Comparison of ENCODE assay signal across 20 cellular contexts in the genomic region with DNA sequence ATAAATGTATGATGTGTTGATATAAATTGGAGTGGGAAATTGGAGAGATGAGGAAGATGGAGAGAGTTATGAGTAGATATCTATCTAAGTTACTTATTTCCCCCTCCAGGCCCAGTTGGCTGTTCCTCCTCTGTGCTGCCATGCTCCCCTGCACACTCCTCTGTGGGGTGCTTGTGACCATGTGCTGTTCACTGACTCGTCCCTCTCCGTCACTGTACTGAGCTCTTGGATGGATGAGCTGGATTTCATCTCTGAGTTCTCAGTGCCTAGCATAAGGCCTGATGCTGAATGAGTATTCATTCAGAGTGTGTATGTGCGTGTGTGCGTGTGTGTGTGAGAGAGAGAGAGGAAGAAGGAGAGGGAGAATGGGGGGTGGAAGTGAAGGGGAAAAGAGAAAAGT. TPM values are rescaled to one million over a fixed set of nuclear protein-coding genes. Genes with fewer than 3 reads are reported as not detected.
DNase-seq lines count a peak whose midpoint lies in the region; ATAC-seq and TF ChIP-seq lines count a peak whose summit lies in the region.
"Had no signal": no experiment of that assay in that cellular context is flagged by ENCODE, and none has a peak within 500 bp of the region (broad histone marks: within the 10 kb centered on the region; RNA-seq: fewer than 3 reads in every experiment).

No MANE protein-coding gene starts in this region.

- H3K9me3 Mint-ChIP-seq in activated B cell treated with CpG ODN at 0.5 μM for 24 hours (no peaks in the 10 kb centered on the region), HFFc6 (no peaks in the 10 kb centered on the region)
- peaks cover 3% of the 10 kb centered on the region for H3K9me3 Mint-ChIP-seq in stimulated activated memory B cell treated with anti-CD40 and anti-IgM and Interleukin-4, amounts not matched to agents 10 μg/mL and 1 μg/mL and 100 μg/mL, for 72 hours
- H3K9me3 Mint-ChIP-seq: CD4-positive, alpha-beta T cell; H9 had no signal

- TF ChIP-seq CTCF in DOHH2 (IDR thresholded peaks at IDR 0.05; ENCODE audit: low read depth, low read length, poor library complexity, severe bottlenecking) (no peak), activated B cell treated with CpG ODN at 0.5 μM for 24 hours (IDR thresholded peaks at IDR 0.05) (no peak), HFFc6 (IDR thresholded peaks at IDR 0.05) (no peak)

- H3K4me1 Mint-ChIP-seq in activated B cell treated with CpG ODN at 0.5 μM for 24 hours (peaks cover 88% of the 10 kb centered on the region), HFFc6 (ENCODE audit: low read depth) (peaks cover 39% of the 10 kb centered on the region)
- peaks cover 64% of the 10 kb centered on the region for H3K4me1 Mint-ChIP-seq in stimulated activated memory B cell treated with anti-CD40 and anti-IgM and Interleukin-4, amounts not matched to agents 10 μg/mL and 1 μg/mL and 100 μg/mL, for 72 hours

- H3K9me3 ChIP-seq in DOHH2 (ENCODE audit: control insufficient read depth, insufficient read depth, low read length), result no peaks in the 10 kb centered on the region
- H3K9me3 ChIP-seq: Caco-2 had no signal

- peak overlapping the region; percentile 97 for H3K4me2 ChIP-seq in DOHH2 (ENCODE audit: low read length)

- intact Hi-C loops in activated B cell treated with CpG ODN at 0.5 μM for 24 hours (cut with micrococcal nuclease), result loop anchor here (2.0 to 10.0 kb wide), 2 partner anchors 276 to 372 kb away; partner anchors contain the start of genes CASP2 and ZYX

- peak overlapping the region; percentile 91 for H3K27ac ChIP-seq in DOHH2 (ENCODE audit: low read depth, low read length)

- peak overlapping the region; percentile 21 for H3K4me3 Mint-ChIP-seq in activated B cell treated with CpG ODN at 0.5 μM for 24 hours
- H3K4me3 Mint-ChIP-seq in stimulated activated memory B cell treated with anti-CD40 and anti-IgM and Interleukin-4, amounts not matched to agents 10 μg/mL and 1 μg/mL and 100 μg/mL, for 72 hours, result no peak overlapping the region
- no peak overlapping the region for H3K4me3 Mint-ChIP-seq in HFFc6
- H3K4me3 Mint-ChIP-seq: CD4-positive, alpha-beta T cell; H9 had no signal

- CTCF ChIA-PET in activated B cell treated with CpG ODN at 0.5 μM for 24 hours (lab: Charles Lee), result interaction anchor here (0.8 to 17.3 kb wide), 3 partner anchors 159 to 408 kb away, joined by 3 to 519 read pairs (median 3); partner anchors contain the start of gene TAS2R40

- no peak for ATAC-seq in activated B cell treated with CpG ODN at 0.5 μM for 24 hours (ENCODE audit: low read depth)
- no peak for ATAC-seq in stimulated activated memory B cell treated with anti-CD40 and anti-IgM and Interleukin-4, amounts not matched to agents 10 μg/mL and 1 μg/mL and 100 μg/mL, for 72 hours

- H3K79me2 ChIP-seq in DOHH2 (ENCODE audit: control insufficient read depth, low read length), result peaks cover 3% of the 10 kb centered on the region; the same call in 1 of the 2 replicates

- no peaks in the 10 kb centered on the region for H4K20me1 ChIP-seq in DOHH2 (ENCODE audit: control insufficient read depth, insufficient read depth, low read depth, low read length)

- H3K27me3 Mint-ChIP-seq in activated B cell treated with CpG ODN at 0.5 μM for 24 hours (peaks cover 1% of the 10 kb centered on the region), HFFc6 (ENCODE audit: insufficient read depth) (peaks cover 6% of the 10 kb centered on the region)
- no peaks in the 10 kb centered on the region for H3K27me3 Mint-ChIP-seq in stimulated activated memory B cell treated with anti-CD40 and anti-IgM and Interleukin-4, amounts not matched to agents 10 μg/mL and 1 μg/mL and 100 μg/mL, for 72 hours

- H3K27ac Mint-ChIP-seq in activated B cell treated with CpG ODN at 0.5 μM for 24 hours (peak overlapping the region; percentile 59), HFFc6 (no peak overlapping the region)
- peak overlapping the region; percentile 55 for H3K27ac Mint-ChIP-seq in stimulated activated memory B cell treated with anti-CD40 and anti-IgM and Interleukin-4, amounts not matched to agents 10 μg/mL and 1 μg/mL and 100 μg/mL, for 72 hours
- H3K27ac Mint-ChIP-seq: CD4-positive, alpha-beta T cell; H9 had no signal

- H3K36me3 ChIP-seq in DOHH2 (ENCODE audit: control insufficient read depth, low read length), result peaks cover 11% of the 10 kb centered on the region; the same call in 1 of the 2 replicates

- POLR2A ChIA-PET in activated B cell treated with CpG ODN at 0.5 μM for 24 hours (lab: Charles Lee), result interaction anchor here (0.6 to 1.5 kb wide), 2 partner anchors 12 to 72 kb away, joined by 3 to 4 read pairs; no protein-coding TSS in a partner anchor

- no peaks in the 10 kb centered on the region for H3K9me2 ChIP-seq in DOHH2 (replicated peaks; ENCODE audit: control insufficient read depth, low read length)

- no peaks in the 10 kb centered on the region for H3K27me3 ChIP-seq in DOHH2 (ENCODE audit: control insufficient read depth, low read length)

- H3F3A ChIP-seq in DOHH2 (ENCODE audit: control insufficient read depth, insufficient read depth), result peaks cover 31% of the 10 kb centered on the region

- peak overlapping the region; percentile 76 for H3K4me3 ChIP-seq in DOHH2 (ENCODE audit: low read length)

- peaks cover 3% of the 10 kb centered on the region for H3K36me3 Mint-ChIP-seq in activated B cell treated with CpG ODN at 0.5 μM for 24 hours (ENCODE audit: low read depth)
- no peaks in the 10 kb centered on the region for H3K36me3 Mint-ChIP-seq in stimulated activated memory B cell treated with anti-CD40 and anti-IgM and Interleukin-4, amounts not matched to agents 10 μg/mL and 1 μg/mL and 100 μg/mL, for 72 hours
- no peaks in the 10 kb centered on the region for H3K36me3 Mint-ChIP-seq in HFFc6 (ENCODE audit: low read depth)

- DNase-seq in activated B cell treated with CpG ODN at 0.5 μM for 24 hours (no peak), kidney tubule cell (ENCODE audit: low spot score) (peak; percentile 66), NCI-H69 (lab: John Stamatoyannopoulos, UW) (no peak), HFFc6 (no peak), anterior cingulate cortex (lab: John Stamatoyannopoulos, UW) (no peak)
- no peak for DNase-seq in activated CD4-positive, alpha-beta T cell treated with anti-CD3 and anti-CD28 coated beads, Interleukin-2, amount 50 U/mL, for 1 hour
- DNase-seq: Caco-2; CD4-positive, alpha-beta T cell; GDM1; H9; NCI-H187; NCI-H2107; NCI-H510A; NCI-H82; OCI-M1; SHP77 had no signal

- H3K4me1 ChIP-seq in DOHH2 (ENCODE audit: control insufficient read depth, low read length), result peaks cover 96% of the 10 kb centered on the region
- H3K4me1 ChIP-seq: Caco-2 had no signal

RNA-seq across cellular contexts. Expression of gene OR9A2, which starts 14.5 kb away (rescaled TPM):
- total RNA-seq in activated B cell treated with CpG ODN at 0.5 μM for 24 hours, result 0.31 and 0.56 TPM in 2 replicates
- total RNA-seq in HFFc6 (2021; fragmentation: NEBNext Ultra II Directional; extraction: Animal tissue kit (Norgen Biotek cat#: 25700)), result not detected
- total RNA-seq: A172; Caco-2; CD4-positive, alpha-beta T cell; Daoy; H9 had no signal

RNA-seq across cellular contexts. Expression of gene OR6V1, which starts 39.7 kb away (rescaled TPM):
- total RNA-seq in activated B cell treated with CpG ODN at 0.5 μM for 24 hours, result not detected in 2 replicates
- total RNA-seq in HFFc6 (2021; fragmentation: NEBNext Ultra II Directional; extraction: Animal tissue kit (Norgen Biotek cat#: 25700)), result not detected
- total RNA-seq: A172; Caco-2; CD4-positive, alpha-beta T cell; Daoy; H9 had no signal

RNA-seq across cellular contexts. Expression of gene KEL, which starts 50.2 kb away (rescaled TPM):
- 0.37 and 1.2 TPM in 2 replicates for total RNA-seq in activated B cell treated with CpG ODN at 0.5 μM for 24 hours
- not detected for total RNA-seq in HFFc6 (2021; fragmentation: NEBNext Ultra II Directional; extraction: Animal tissue kit (Norgen Biotek cat#: 25700))
- total RNA-seq: A172, Caco-2, Daoy had no signal
